In genomic region chr16:28181557-28181914, GRCh38 we compare ENCODE assay signal across 9 cellular contexts. TPM values are rescaled to one million over a fixed set of nuclear protein-coding genes. Genes with fewer than 3 reads are reported as not detected.
DNase-seq lines count a peak whose midpoint lies in the region; ATAC-seq and TF ChIP-seq lines count a peak whose summit lies in the region.
"Had no signal": no experiment of that assay in that cellular context is flagged by ENCODE, and none has a peak within 500 bp of the region (broad histone marks: within the 10 kb centered on the region; RNA-seq: fewer than 3 reads in every experiment).

No MANE protein-coding gene starts in this region.

- POLR2A ChIA-PET in Panc1 (lab: Charles Lee) = interaction anchor here (0.6 kb wide), 1 partner anchor 27 kb away, joined by 3 read pairs; no protein-coding TSS in a partner anchor

- intact Hi-C loops in Panc1 (cut with micrococcal nuclease; ENCODE audit: unreplicated experiment) = no loop called here

- in situ Hi-C loops in Panc1 (cut with HindIII; ENCODE audit: low pct_unique_long_range_greater_than_20kb, low sequenced_read_pairs) = no loop called here

- TF ChIP-seq CTCF in Panc1 (IDR thresholded peaks at IDR 0.05) = no peak
- no peak for TF ChIP-seq CTCF in epithelial cell of esophagus (IDR thresholded peaks at IDR 0.05; ENCODE audit: insufficient read depth, low read depth, low read length, missing control alignments)
- TF ChIP-seq CTCF in omental fat pad (IDR thresholded peaks at IDR 0.05) = no peak
- no peak for TF ChIP-seq CTCF in suprapubic skin (IDR thresholded peaks at IDR 0.05)

- TF ChIP-seq EP300 in suprapubic skin (IDR thresholded peaks at IDR 0.05) = no peak

- H3K27ac ChIP-seq in Panc1 (ENCODE audit: low read length) = 0 out of 2 replicates have a peak overlapping the region, but pooled peaks have one; percentile 3
- no peak overlapping the region for H3K27ac ChIP-seq in suprapubic skin
- H3K27ac ChIP-seq: ovary had no signal

- no TSS peak for BruUV-seq in Panc1 (replicated peaks; lab: Mats Ljungman, UMichigan)

- CTCF ChIA-PET in Panc1 (lab: Charles Lee) = no interaction called here

- 4% methylated on average over 2 of the region's 2 CpGs for WGBS in suprapubic skin

- H3K4me3 ChIP-seq in Panc1 (ENCODE audit: low read depth in 2 of 2, low read length in 2 of 2) (no peak overlapping the region), epithelial cell of esophagus (ENCODE audit: low read length) (no peak overlapping the region), suprapubic skin (no peak overlapping the region)
- H3K4me3 ChIP-seq: ovary had no signal

- peaks cover 4% of the 10 kb centered on the region; the same call in 1 of the 2 replicates for H3K36me3 ChIP-seq in Panc1 (ENCODE audit: control insufficient read depth, insufficient read depth, low read length)
- H3K36me3 ChIP-seq in suprapubic skin = peaks cover 5% of the 10 kb centered on the region
- H3K36me3 ChIP-seq: ovary had no signal

- no peak for TF ChIP-seq POLR2A in suprapubic skin (IDR thresholded peaks at IDR 0.05)

- DNase-seq in Daoy (ENCODE audit: low read depth) (peak; percentile 84), Panc1 (ENCODE audit: low read depth, low spot score) (peak; percentile 55), epithelial cell of esophagus (ENCODE audit: low read depth) (peak; percentile 82), omental fat pad (ENCODE audit: low spot score) (no peak), NCI-H82 (lab: John Stamatoyannopoulos, UW) (no peak), suprapubic skin (ENCODE audit: low spot score in 2 of 2) (no peak), anterior cingulate cortex (lab: John Stamatoyannopoulos, UW) (no peak), HuH-7.5 (ENCODE audit: low spot score) (no peak)

- ATAC-seq in Panc1 (peak; percentile 84), omental fat pad (ENCODE audit: low FRiP score) (peak; percentile 87)

- H3K4me1 ChIP-seq in Panc1 (ENCODE audit: control insufficient read depth, insufficient read depth, low read length) (peaks cover 29% of the 10 kb centered on the region), suprapubic skin (peaks cover 30% of the 10 kb centered on the region)

- H3K27me3 ChIP-seq in Panc1 (ENCODE audit: control insufficient read depth, insufficient read depth, low read length) = no peaks in the 10 kb centered on the region
- H3K27me3 ChIP-seq in suprapubic skin = no peaks in the 10 kb centered on the region
- H3K27me3 ChIP-seq: ovary had no signal

- no peaks in the 10 kb centered on the region for H3K9me3 ChIP-seq in Panc1 (ENCODE audit: control insufficient read depth, insufficient read depth, low read depth, low read length)
- no peaks in the 10 kb centered on the region for H3K9me3 ChIP-seq in suprapubic skin
- H3K9me3 ChIP-seq: ovary had no signal

RNA-seq across cellular contexts. Expression of gene XPO6, which starts 30.2 kb away (rescaled TPM):
- 75.6 and 136 TPM in 2 replicates for total RNA-seq in Daoy (2014; rRNA removed; shearing (Covaris generic))
- total RNA-seq in Panc1 (2021; ENCODE audit: unreplicated experiment) = 135 TPM
- polyA plus RNA-seq in Panc1 (2012; ENCODE audit: insufficient read length) = 141 TPM
- total RNA-seq in omental fat pad = 100 to 1,000 TPM in 2 of 4 donors, 10 to 100 TPM in 2; 59.5 to 162 (median 118) TPM
- 100 to 1,000 TPM in 1 of 4 donors, 10 to 100 TPM in 3; 78.6 to 161 (median 88.1) TPM for total RNA-seq in suprapubic skin

Comparison
In these comparisons a context has a peak if more than half of its experiments do, and no peak if none do; other contexts are left out.
1. DNase-seq: peak in Daoy (single experiment), Panc1 (single experiment) and epithelial cell of esophagus (single experiment); none in omental fat pad (single experiment), NCI-H82 (single experiment), suprapubic skin (0 of 2), anterior cingulate cortex (0 of 58) and HuH-7.5 (single experiment).